2 cellular contexts compared by ENCODE assay signal in the genomic region with DNA sequence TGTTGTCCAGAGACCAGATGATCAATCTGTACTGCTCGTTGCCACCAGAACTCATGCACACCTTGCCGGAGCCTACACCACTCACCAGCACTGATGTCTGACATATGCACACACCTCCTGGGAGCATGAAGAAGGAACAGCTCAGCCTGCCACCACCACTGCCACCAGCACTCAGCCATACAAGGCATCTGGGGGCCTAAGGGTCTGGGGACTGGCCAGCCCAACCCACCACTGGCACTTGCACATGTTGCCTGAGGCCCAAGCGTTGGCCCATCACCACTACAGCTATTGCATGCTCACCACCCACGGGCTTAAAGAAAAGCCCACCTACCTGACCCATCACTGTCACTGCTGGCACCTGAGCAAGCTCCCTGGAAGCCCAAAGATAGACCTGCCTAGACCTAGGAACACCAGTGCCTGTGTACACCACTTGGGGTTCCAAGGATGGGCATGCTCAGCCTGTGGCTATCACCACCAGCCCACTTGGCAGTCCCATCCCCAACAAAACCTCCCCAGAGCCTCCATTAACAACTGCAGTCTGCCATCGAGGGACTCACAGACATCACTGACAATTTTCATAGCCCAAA.
TF ChIP-seq lines count a peak whose summit lies in the region.

No MANE protein-coding gene starts in this region.

TF ChIP-seq in IMR-90, 13 proteins besides CTCF, POLR2A, EP300 and RAD21:
- TF ChIP-seq ELK1 (IDR thresholded peaks at IDR 0.05; ENCODE audit: borderline replicate concordance, low read depth, low read length) (no peak), MAZ (IDR thresholded peaks at IDR 0.05; ENCODE audit: borderline replicate concordance, low read depth, low read length) (no peak), MXI1 (IDR thresholded peaks at IDR 0.05; ENCODE audit: borderline replicate concordance, low read depth, low read length) (no peak), RFX5 (IDR thresholded peaks at IDR 0.05; ENCODE audit: low read depth, low read length) (no peak), NFE2L2 (IDR thresholded peaks at IDR 0.05; ENCODE audit: low read depth, low read length) (no peak), BHLHE40 (IDR thresholded peaks at IDR 0.05; ENCODE audit: low read depth, low read length) (no peak), SMC3 (IDR thresholded peaks at IDR 0.05; ENCODE audit: low read depth, low read length) (no peak), RCOR1 (IDR thresholded peaks at IDR 0.05; ENCODE audit: insufficient replicate concordance, low read length) (no peak), CHD1 (IDR thresholded peaks at IDR 0.05; ENCODE audit: low read depth, low read length) (no peak), USF2 (IDR thresholded peaks at IDR 0.05; ENCODE audit: low read depth, low read length) (no peak), MAFK (IDR thresholded peaks at IDR 0.05; ENCODE audit: low read depth, low read length) (no peak), CEBPB (IDR thresholded peaks at IDR 0.05; ENCODE audit: low read depth, low read length) (no peak), FOS (IDR thresholded peaks at IDR 0.05; ENCODE audit: low read depth, low read length) (no peak)
TF ChIP-seq in IMR-90: peak in this region for 0.

TF ChIP-seq in H1, 55 proteins besides CTCF, POLR2A, EP300 and RAD21:
- TF ChIP-seq RBBP5 (IDR thresholded peaks at IDR 0.05; ENCODE audit: borderline replicate concordance, low read depth, low read length) (no peak), HDAC6 (IDR thresholded peaks at IDR 0.05; ENCODE audit: low read depth, low read length) (no peak), CBX8 (IDR thresholded peaks at IDR 0.05; ENCODE audit: borderline replicate concordance, low read depth, low read length) (no peak), ASH2L (IDR thresholded peaks at IDR 0.05; ENCODE audit: low read length) (no peak), POLR2AphosphoS5 (IDR thresholded peaks at IDR 0.05; ENCODE audit: low read depth, low read length) (no peak), RFX5 (IDR thresholded peaks at IDR 0.05; ENCODE audit: borderline replicate concordance, low read depth, low read length) (no peak), SUZ12 (IDR thresholded peaks at IDR 0.05; ENCODE audit: low read length) (no peak), TAF1 (IDR thresholded peaks at IDR 0.05; ENCODE audit: low read depth, low read length) (no peak), SIRT6 (IDR thresholded peaks at IDR 0.05; ENCODE audit: low read length) (no peak), GTF2F1 (IDR thresholded peaks at IDR 0.05; ENCODE audit: borderline replicate concordance, low read depth, low read length) (no peak)
